Comparison of ENCODE assay signal across 1 cellular context in the genomic region with DNA sequence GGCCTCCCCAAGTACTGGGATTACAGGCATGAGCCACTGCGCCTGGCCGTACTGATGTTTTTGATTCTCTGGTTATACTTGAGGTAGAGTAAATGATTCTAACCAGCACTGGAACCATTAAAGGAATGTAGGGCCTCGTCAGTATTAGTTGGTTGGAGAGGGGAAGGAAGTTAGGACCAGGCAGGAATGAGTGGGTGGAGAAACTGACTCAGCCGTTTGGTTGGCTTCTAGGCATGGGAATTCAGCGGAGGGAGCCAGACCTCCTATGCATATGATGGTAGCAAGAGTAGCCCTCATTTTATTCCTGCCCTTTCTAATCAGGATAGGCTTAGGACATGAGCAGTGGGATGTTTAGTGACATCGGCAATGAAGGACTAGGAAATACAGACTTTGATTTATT.
TF ChIP-seq lines count a peak whose summit lies in the region.

No MANE protein-coding gene starts in this region.

TF ChIP-seq in H1, 55 proteins besides CTCF, POLR2A, EP300 and RAD21:
- 0 out of 2 replicates have a peak, but pooled peaks have one; percentile 46 for TF ChIP-seq EGR1 (IDR thresholded peaks at IDR 0.05; ENCODE audit: borderline replicate concordance, low read depth, low read length)
- TF ChIP-seq POLR2AphosphoS5 (IDR thresholded peaks at IDR 0.05; ENCODE audit: low read depth, low read length), result no peak
TF ChIP-seq in H1: peak in this region for 1.
